In the genomic region with DNA sequence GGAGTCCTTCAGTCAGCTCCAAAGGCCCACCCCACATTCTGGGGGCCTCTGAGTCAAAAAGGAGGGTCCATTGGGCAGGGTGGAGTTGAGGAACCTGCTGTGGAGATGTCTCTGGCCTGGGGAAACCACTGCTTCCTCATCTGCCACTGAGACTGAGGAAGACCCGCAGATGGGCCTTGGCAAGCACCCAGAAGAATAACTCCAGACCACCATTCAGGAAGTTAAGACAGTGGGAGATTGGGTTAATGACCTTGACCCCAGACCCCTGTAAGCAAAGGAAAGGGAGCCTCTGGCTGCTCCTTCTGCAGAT, we compare ENCODE assay signal across 8 cellular contexts. TPM values are rescaled to one million over a fixed set of nuclear protein-coding genes. Genes with fewer than 3 reads are reported as not detected.
A peak's percentile ranks its signal among the peaks of the same experiment; 100 is the strongest.
DNase-seq lines count a peak whose midpoint lies in the region; ATAC-seq, FAIRE-seq and TF ChIP-seq lines count a peak whose summit lies in the region.

No MANE protein-coding gene starts in this region.

- TF ChIP-seq RAD21 in GM12878 (IDR thresholded peaks at IDR 0.05; ENCODE audit: insufficient read depth, low read depth, low read length), result no peak

- no peak overlapping the region for H3K4me3 ChIP-seq in GM12878

- peaks cover 0 to 3% of the 10 kb centered on the region in 2 experiments; a peak in 1 of 4 replicates for H3K27me3 ChIP-seq in GM12878 (replicated peaks in 1 of 2; ENCODE audit: control insufficient read depth in 2 of 2, insufficient read depth in 2 of 2, low read length in 1 of 2)

- no peak for FAIRE-seq in GM12878 (lab: Jason Lieb, UNC)

- no peak for ATAC-seq in GM12878
- ATAC-seq in GM18517 (IDR thresholded peaks at IDR 0.05; ENCODE audit: unreplicated experiment), result no peak
- no peak for ATAC-seq in GM21717 (IDR thresholded peaks at IDR 0.05; ENCODE audit: unreplicated experiment)

- no peak overlapping the region for H3K27ac Mint-ChIP-seq in T-helper 2 cell treated with Interferon-gamma antibody and Interleukin-4, amounts not matched to agents 5 μg/mL and 100 μg/mL, for 36 hours
- H3K27ac Mint-ChIP-seq in progenitor cell of endocrine pancreas, result no peak overlapping the region

- peaks cover 4% of the 10 kb centered on the region; the same call in 1 of the 2 replicates for H3K4me1 ChIP-seq in GM12878 (ENCODE audit: control insufficient read depth, insufficient read depth, low read length)

- in situ Hi-C loops in GM12878 (cut with MboI), result no loop called here

- intact Hi-C loops in GM12878 (cut with micrococcal nuclease; ENCODE audit: unreplicated experiment), result no loop called here

- no peaks in the 10 kb centered on the region for H4K20me1 ChIP-seq in GM12878 (ENCODE audit: control insufficient read depth, insufficient read depth)

- no peaks in the 10 kb centered on the region for H3K27me3 Mint-ChIP-seq in T-helper 2 cell treated with Interferon-gamma antibody and Interleukin-4, amounts not matched to agents 5 μg/mL and 100 μg/mL, for 36 hours (ENCODE audit: low read depth)
- H3K27me3 Mint-ChIP-seq in progenitor cell of endocrine pancreas, result peaks cover 12% of the 10 kb centered on the region

- BruUV-seq in GM12878 (replicated peaks; lab: Mats Ljungman, UMichigan), result no TSS peak

- no peaks in the 10 kb centered on the region for H3K36me3 Mint-ChIP-seq in T-helper 2 cell treated with Interferon-gamma antibody and Interleukin-4, amounts not matched to agents 5 μg/mL and 100 μg/mL, for 36 hours (ENCODE audit: low read depth)
- H3K36me3 Mint-ChIP-seq in progenitor cell of endocrine pancreas (ENCODE audit: insufficient read depth), result no peaks in the 10 kb centered on the region

- POLR2A ChIA-PET in GM12878 (lab: Charles Lee), result interaction anchor here (0.6 kb wide), 1 partner anchor 35 kb away, joined by 6 read pairs; no protein-coding TSS in a partner anchor

- H2AFZ ChIP-seq in GM12878 (ENCODE audit: control insufficient read depth, low read depth, low read length), result no peak overlapping the region; the same call in 1 of the 2 replicates

- TF ChIP-seq EP300 in GM12878 (IDR thresholded peaks at IDR 0.05; ENCODE audit: borderline replicate concordance in 1 of 2, control insufficient read depth in 1 of 2, low read depth in 2 of 2, low read length in 2 of 2), result no peak

- TF ChIP-seq POLR2A in GM12878 (IDR thresholded peaks at IDR 0.05; ENCODE audit: low read depth, low read length), result no peak

- no peaks in the 10 kb centered on the region for H3K79me2 ChIP-seq in GM12878 (ENCODE audit: control insufficient read depth, insufficient read depth, low read length)

- H3K4me2 ChIP-seq in GM12878 (ENCODE audit: control insufficient read depth, insufficient read depth), result peak overlapping the region; percentile 87; the same call in 1 of the 2 replicates

- RAD21 ChIA-PET in GM12878 (lab: Charles Lee; ENCODE audit: unreplicated experiment), result no interaction called here

- CTCF ChIA-PET in GM12878 (lab: Yijun Ruan, JAX), result interaction anchor here (1.3 kb wide), 1 partner anchor 124 kb away, joined by 3 read pairs; no protein-coding TSS in a partner anchor

- H3K27ac ChIP-seq in GM12878 (ENCODE audit: control insufficient read depth, insufficient read depth), result no peak overlapping the region

- SMC1A ChIA-PET in GM12878 (lab: Charles Lee; ENCODE audit: uncharacterized antibody, unreplicated experiment), result no interaction called here

- DNase-seq in T-helper 2 cell treated with Interferon-gamma antibody and Interleukin-4, amounts not matched to agents 5 μg/mL and 100 μg/mL, for 36 hours (ENCODE audit: low spot score), result no peak
- DNase-seq in T-helper 2 cell (no peak), MV-4-11 (lab: John Stamatoyannopoulos, UW) (peak; percentile 76), GM12878 (ENCODE audit: low read depth, low spot score) (no peak), progenitor cell of endocrine pancreas (ENCODE audit: low spot score, unreplicated experiment) (no peak), germinal center (ENCODE audit: low spot score) (no peak)

- H3K9me3 ChIP-seq in GM12878 (replicated peaks; ENCODE audit: control insufficient read depth, insufficient read depth, low read length), result no peaks in the 10 kb centered on the region

- peaks cover 34% of the 10 kb centered on the region for H3K4me1 Mint-ChIP-seq in T-helper 2 cell treated with Interferon-gamma antibody and Interleukin-4, amounts not matched to agents 5 μg/mL and 100 μg/mL, for 36 hours (ENCODE audit: low read depth)
- H3K4me1 Mint-ChIP-seq in progenitor cell of endocrine pancreas (ENCODE audit: low read depth), result peaks cover 2% of the 10 kb centered on the region

- H3K4me3 Mint-ChIP-seq in T-helper 2 cell treated with Interferon-gamma antibody and Interleukin-4, amounts not matched to agents 5 μg/mL and 100 μg/mL, for 36 hours, result peak overlapping the region; percentile 86
- H3K4me3 Mint-ChIP-seq in progenitor cell of endocrine pancreas (ENCODE audit: low read depth), result peak overlapping the region; percentile 77

- no peaks in the 10 kb centered on the region for H3K36me3 ChIP-seq in GM12878 (ENCODE audit: control insufficient read depth in 2 of 2, insufficient read depth in 2 of 2, low read length in 1 of 2)

- no peaks in the 10 kb centered on the region for H3K9me3 Mint-ChIP-seq in T-helper 2 cell treated with Interferon-gamma antibody and Interleukin-4, amounts not matched to agents 5 μg/mL and 100 μg/mL, for 36 hours
- peaks cover 7% of the 10 kb centered on the region for H3K9me3 Mint-ChIP-seq in progenitor cell of endocrine pancreas (ENCODE audit: low read depth)

- WGBS in GM12878 (ENCODE audit: insufficient coverage, insufficient replicate concordance, low lambda C conversion rate, missing lambda C conversion rate), result 77% methylated on average over 1 of the region's 1 CpG

- H3K9ac ChIP-seq in GM12878 (ENCODE audit: control insufficient read depth, insufficient read depth, low read length), result no peak overlapping the region

- TF ChIP-seq CTCF in GM12878 (IDR thresholded peaks at IDR 0.05 in 2 of 3, conservative IDR thresholded peaks at IDR 0.05 in 1 of 3; ENCODE audit: control insufficient read depth in 2 of 3, extremely low read depth in 1 of 3, insufficient read depth in 1 of 3, low read depth in 3 of 3, low read length in 3 of 3) (no peak), progenitor cell of endocrine pancreas (IDR thresholded peaks at IDR 0.05; ENCODE audit: unreplicated experiment) (no peak)

RNA-seq across cellular contexts. Expression of a gene that starts 8.1 kb away (rescaled TPM):
- total RNA-seq in GM12878 (2013; cell fraction: nucleolus; rRNA removed), result 7.5 and 8.4 TPM in 2 replicates
- total RNA-seq in GM12878 (2014; rRNA removed) (192 and 195 TPM in 2 replicates), GM12878 (2014; rRNA removed; fragmentation: Illumina TruSeq; extraction: Trizol) (133 and 144 TPM in 2 replicates), GM12878 (2021) (165 and 179 TPM in 2 replicates), progenitor cell of endocrine pancreas (86.8 and 92.3 TPM in 2 replicates)
- 81.8 TPM for polyA plus RNA-seq in GM12878 (2011; ENCODE audit: low read depth)
- polyA plus RNA-seq in GM12878 (2011; rRNA removed) (136 and 243 TPM in 2 replicates), GM12878 (2014; fragmentation: Illumina TruSeq; extraction: Trizol) (134 and 174 TPM in 2 replicates), GM12878 (2014; fragmentation: Nextera tagmentation; extraction: Ambion mirVana) (100 to 1,000 TPM in 1 of 2 experiments, 10 to 100 TPM in 1; 43.7 to 114 TPM), GM12878 (2014; rRNA removed) (200 and 205 TPM in 2 replicates), GM12878 (2016; fragmentation: Nextera tagmentation; extraction: Ambion mirVana) (100 to 1,000 TPM; 281 to 313 TPM)
- polyA plus RNA-seq in GM12878 (2011; cell fraction: cytosol; rRNA removed), result 366 and 386 TPM in 2 replicates
- 151 and 174 TPM in 2 replicates for polyA plus RNA-seq in GM12878 (2011; cell fraction: nucleus; rRNA removed)
- 87.0 and 106 TPM in 2 replicates for polyA plus RNA-seq in GM12878 (2012)
- 203 and 257 TPM in 2 replicates for polyA minus RNA-seq in GM12878 (2011; rRNA and poly(A)+ RNA removed)
- 44.2 and 60.0 TPM in 2 replicates for polyA minus RNA-seq in GM12878 (2011; cell fraction: cytosol; rRNA and poly(A)+ RNA removed)
- polyA minus RNA-seq in GM12878 (2011; cell fraction: nucleus; rRNA and poly(A)+ RNA removed), result 14.9 and 26.0 TPM in 2 replicates

RNA-seq across cellular contexts. Expression of a gene that starts 19.6 kb away (rescaled TPM):
- total RNA-seq in GM12878 (2013; cell fraction: nucleolus; rRNA removed), result 0.81 and 1.5 TPM in 2 replicates
- 0.33 and 0.56 TPM in 2 replicates for total RNA-seq in GM12878 (2014; rRNA removed)
- 0.32 and 0.40 TPM in 2 replicates for total RNA-seq in GM12878 (2014; rRNA removed; fragmentation: Illumina TruSeq; extraction: Trizol)
- total RNA-seq in GM12878 (2021), result 0.43 and 0.49 TPM in 2 replicates
- polyA plus RNA-seq in GM12878 (2011; ENCODE audit: low read depth), result 0.52 TPM
- polyA plus RNA-seq in GM12878 (2011; rRNA removed), result 0.30 and 0.50 TPM in 2 replicates
- 0.46 and 0.47 TPM in 2 replicates for polyA plus RNA-seq in GM12878 (2011; cell fraction: cytosol; rRNA removed)
- 1.0 and 1.2 TPM in 2 replicates for polyA plus RNA-seq in GM12878 (2011; cell fraction: nucleus; rRNA removed)
- 0.65 and 0.79 TPM in 2 replicates for polyA plus RNA-seq in GM12878 (2012)
- 0.21 and 0.73 TPM in 2 replicates for polyA plus RNA-seq in GM12878 (2014; fragmentation: Illumina TruSeq; extraction: Trizol)
- polyA plus RNA-seq in GM12878 (2014; fragmentation: Nextera tagmentation; extraction: Ambion mirVana), result under 1 TPM; 0.22 to 0.61 TPM
- 0.36 and 0.94 TPM in 2 replicates for polyA plus RNA-seq in GM12878 (2014; rRNA removed)
- polyA plus RNA-seq in GM12878 (2016; fragmentation: Nextera tagmentation; extraction: Ambion mirVana), result 1 to 10 TPM in 1 of 2 experiments, under 1 TPM in 1; 0.51 to 1.0 TPM
- polyA minus RNA-seq in GM12878 (2011; rRNA and poly(A)+ RNA removed), result 0.26 and 0.37 TPM in 2 replicates
- not detected in 2 replicates for polyA minus RNA-seq in GM12878 (2011; cell fraction: cytosol; rRNA and poly(A)+ RNA removed)
- 0.19 and 0.24 TPM in 2 replicates for polyA minus RNA-seq in GM12878 (2011; cell fraction: nucleus; rRNA and poly(A)+ RNA removed)
- total RNA-seq in progenitor cell of endocrine pancreas, result 3.2 and 3.4 TPM in 2 replicates

RNA-seq across cellular contexts. Expression of a gene that starts 19.8 kb away (rescaled TPM):
- total RNA-seq in GM12878 (2013; cell fraction: nucleolus; rRNA removed), result 66.8 and 75.7 TPM in 2 replicates
- total RNA-seq in GM12878 (2014; rRNA removed), result 50.2 and 59.1 TPM in 2 replicates
- total RNA-seq in GM12878 (2014; rRNA removed; fragmentation: Illumina TruSeq; extraction: Trizol), result 63.1 and 69.4 TPM in 2 replicates
- total RNA-seq in GM12878 (2021), result 127 and 141 TPM in 2 replicates
- 48.8 TPM for polyA plus RNA-seq in GM12878 (2011; ENCODE audit: low read depth)
- 63.0 and 81.2 TPM in 2 replicates for polyA plus RNA-seq in GM12878 (2011; rRNA removed)
- 77.9 and 89.0 TPM in 2 replicates for polyA plus RNA-seq in GM12878 (2011; cell fraction: cytosol; rRNA removed)
- polyA plus RNA-seq in GM12878 (2011; cell fraction: nucleus; rRNA removed), result 81.0 and 119 TPM in 2 replicates
- 43.8 and 48.0 TPM in 2 replicates for polyA plus RNA-seq in GM12878 (2012)
- polyA plus RNA-seq in GM12878 (2014; fragmentation: Illumina TruSeq; extraction: Trizol), result 128 and 134 TPM in 2 replicates
- 10 to 100 TPM; 25.6 to 29.6 TPM for polyA plus RNA-seq in GM12878 (2014; fragmentation: Nextera tagmentation; extraction: Ambion mirVana)
- 74.8 and 82.0 TPM in 2 replicates for polyA plus RNA-seq in GM12878 (2014; rRNA removed)
- polyA plus RNA-seq in GM12878 (2016; fragmentation: Nextera tagmentation; extraction: Ambion mirVana), result 100 to 1,000 TPM; 157 to 158 TPM
- 111 and 138 TPM in 2 replicates for polyA minus RNA-seq in GM12878 (2011; rRNA and poly(A)+ RNA removed)
- polyA minus RNA-seq in GM12878 (2011; cell fraction: cytosol; rRNA and poly(A)+ RNA removed), result 65.5 and 88.6 TPM in 2 replicates
- polyA minus RNA-seq in GM12878 (2011; cell fraction: nucleus; rRNA and poly(A)+ RNA removed), result 34.7 and 73.5 TPM in 2 replicates
- total RNA-seq in progenitor cell of endocrine pancreas, result 72.5 and 75.5 TPM in 2 replicates
